In genomic region chr7:142557971-142558582, GRCh38 we compare ENCODE assay signal across 9 cellular contexts.
DNase-seq lines count a peak whose midpoint lies in the region; ATAC-seq and TF ChIP-seq lines count a peak whose summit lies in the region.
"Had no signal": no experiment of that assay in that cellular context is flagged by ENCODE, and none has a peak within 500 bp of the region (broad histone marks: within the 10 kb centered on the region; RNA-seq: fewer than 3 reads in every experiment).

No MANE protein-coding gene starts in this region.

- H3K27ac Mint-ChIP-seq in effector memory CD8-positive, alpha-beta T cell, result no peak overlapping the region
- H3K27ac Mint-ChIP-seq in neural progenitor cell, result no peak overlapping the region

- TF ChIP-seq CTCF in KMS-11 (conservative IDR thresholded peaks at IDR 0.05; ENCODE audit: low read depth, low read length) (peak; percentile 95), neural progenitor cell (IDR thresholded peaks at IDR 0.05) (peak; percentile 86)

- no peak overlapping the region for H2AFZ ChIP-seq in KMS-11 (ENCODE audit: low read depth)
- no peak overlapping the region for H2AFZ ChIP-seq in neural progenitor cell (replicated peaks)

- H3K9me3 Mint-ChIP-seq in effector memory CD8-positive, alpha-beta T cell, result no peaks in the 10 kb centered on the region
- H3K9me3 Mint-ChIP-seq in neural progenitor cell, result no peaks in the 10 kb centered on the region

- H3K27me3 ChIP-seq in KMS-11 (ENCODE audit: insufficient read depth, low read depth) (no peaks in the 10 kb centered on the region), neural progenitor cell (no peaks in the 10 kb centered on the region)

- ATAC-seq in GM21737 (IDR thresholded peaks at IDR 0.05; ENCODE audit: unreplicated experiment), result peak; percentile 79
- ATAC-seq in effector memory CD8-positive, alpha-beta T cell (replicated peaks), result peak; percentile 58

- H3K27ac ChIP-seq in KMS-11 (no peak overlapping the region), neural progenitor cell (no peak overlapping the region)
- H3K27ac ChIP-seq: BLaER1 treated with 17β-estradiol and CSF1 and Interleukin-3, amounts not matched to agents 10 nM and 100 nM had no signal

- peaks cover 13 to 36% of the 10 kb centered on the region in 2 donors for H3K27me3 Mint-ChIP-seq in effector memory CD8-positive, alpha-beta T cell
- peaks cover 2% of the 10 kb centered on the region for H3K27me3 Mint-ChIP-seq in neural progenitor cell (ENCODE audit: insufficient read depth, low read depth)

- DNase-seq in NCI-H1105 treated with DMSO at 0.1 percent for 48 hours (lab: John Stamatoyannopoulos, UW), result peak; percentile 3
- no peak for DNase-seq in NCI-H1105 (lab: John Stamatoyannopoulos, UW)
- DNase-seq in activated CD4-positive, CD25-positive, alpha-beta regulatory T cell treated with anti-CD3 and anti-CD28 coated beads, Interleukin-2, amount 50 U/mL, for 72 hours, result peak; percentile 49
- DNase-seq in effector memory CD8-positive, alpha-beta T cell, result peak; percentile 5 to 25 (median 21)
- DNase-seq in neural progenitor cell (ENCODE audit: low spot score), result peak; percentile 70
- no peak for DNase-seq in NCI-H1092 (lab: John Stamatoyannopoulos, UW)

- no peak overlapping the region for H3K4me3 ChIP-seq in KMS-11 (IDR thresholded peaks at IDR 0.05; ENCODE audit: insufficient read depth, low read depth, low read length)
- H3K4me3 ChIP-seq in neural progenitor cell, result no peak overlapping the region
- H3K4me3 ChIP-seq: BLaER1 treated with 17β-estradiol and CSF1 and Interleukin-3, amounts not matched to agents 10 nM and 100 nM had no signal

- H4K20me1 ChIP-seq in KMS-11 (ENCODE audit: insufficient read depth) (no peaks in the 10 kb centered on the region), neural progenitor cell (ENCODE audit: low read depth) (no peaks in the 10 kb centered on the region)
- H4K20me1 ChIP-seq: BLaER1 treated with 17β-estradiol and CSF1 and Interleukin-3, amounts not matched to agents 10 nM and 100 nM had no signal

- no peak overlapping the region for H3K9ac ChIP-seq in KMS-11
- no peak overlapping the region for H3K9ac ChIP-seq in neural progenitor cell
- H3K9ac ChIP-seq: BLaER1 treated with 17β-estradiol and CSF1 and Interleukin-3, amounts not matched to agents 10 nM and 100 nM had no signal

- no peaks in the 10 kb centered on the region for H3F3A ChIP-seq in neural progenitor cell (ENCODE audit: low read depth)

- H3K79me2 ChIP-seq in KMS-11 (ENCODE audit: insufficient read depth, low read depth), result no peaks in the 10 kb centered on the region
- H3K79me2 ChIP-seq in neural progenitor cell (ENCODE audit: low read depth), result no peaks in the 10 kb centered on the region

- H3K4me1 ChIP-seq in KMS-11 (ENCODE audit: low read depth, poor library complexity, severe bottlenecking), result no peaks in the 10 kb centered on the region
- no peaks in the 10 kb centered on the region for H3K4me1 ChIP-seq in neural progenitor cell

- H3K9me3 ChIP-seq in neural progenitor cell (ENCODE audit: low read depth), result no peaks in the 10 kb centered on the region
- H3K9me3 ChIP-seq: BLaER1 treated with 17β-estradiol and CSF1 and Interleukin-3, amounts not matched to agents 10 nM and 100 nM had no signal

- no peaks in the 10 kb centered on the region for H3K36me3 Mint-ChIP-seq in effector memory CD8-positive, alpha-beta T cell (ENCODE audit: insufficient read depth)
- H3K36me3 Mint-ChIP-seq in neural progenitor cell, result no peaks in the 10 kb centered on the region

- no peak overlapping the region for H3K4me2 ChIP-seq in KMS-11
- no peak overlapping the region for H3K4me2 ChIP-seq in neural progenitor cell

- H3K4me3 Mint-ChIP-seq in effector memory CD8-positive, alpha-beta T cell, result peak overlapping the region in 1 of 2 donors; percentile 2
- H3K4me3 Mint-ChIP-seq in neural progenitor cell, result no peak overlapping the region

- no peaks in the 10 kb centered on the region for H3K36me3 ChIP-seq in KMS-11 (ENCODE audit: insufficient read depth)
- H3K36me3 ChIP-seq in neural progenitor cell, result no peaks in the 10 kb centered on the region
- H3K36me3 ChIP-seq: BLaER1 treated with 17β-estradiol and CSF1 and Interleukin-3, amounts not matched to agents 10 nM and 100 nM had no signal

- H3K4me1 Mint-ChIP-seq in effector memory CD8-positive, alpha-beta T cell (ENCODE audit: low read depth in 2 of 2), result peaks cover 4 to 5% of the 10 kb centered on the region in 2 donors
- no peaks in the 10 kb centered on the region for H3K4me1 Mint-ChIP-seq in neural progenitor cell

Comparison
In these comparisons a context has a peak if more than half of its experiments do, and no peak if none do; other contexts are left out.
1. DNase-seq: peak in NCI-H1105 treated with DMSO at 0.1 percent for 48 hours (single experiment), activated CD4-positive, CD25-positive, alpha-beta regulatory T cell treated with anti-CD3 and anti-CD28 coated beads, Interleukin-2, amount 50 U/mL, for 72 hours (single experiment), effector memory CD8-positive, alpha-beta T cell (3 of 3) and neural progenitor cell (single experiment); none in NCI-H1105 (single experiment) and NCI-H1092 (single experiment).